8 cellular contexts compared by ENCODE assay signal in genomic region chr6:155174576-155175174, GRCh38.
DNase-seq lines count a peak whose midpoint lies in the region; ATAC-seq, FAIRE-seq and TF ChIP-seq lines count a peak whose summit lies in the region.

No MANE protein-coding gene starts in this region.

- peak; percentile 50 for ATAC-seq in GM18505 (IDR thresholded peaks at IDR 0.05; ENCODE audit: unreplicated experiment)
- peak; percentile 42 for ATAC-seq in HG02870 (IDR thresholded peaks at IDR 0.05; ENCODE audit: unreplicated experiment)

- peak overlapping the region; percentile 90 for H3K27ac Mint-ChIP-seq in activated naive CD8-positive, alpha-beta T cell

- no peak overlapping the region for H3K9ac ChIP-seq in SK-N-MC (ENCODE audit: insufficient read length)

- H3K4me1 Mint-ChIP-seq in activated naive CD8-positive, alpha-beta T cell (ENCODE audit: low read depth) = peaks cover 32% of the 10 kb centered on the region

- H3K4me3 ChIP-seq in SK-N-MC = no peak overlapping the region
- no peak overlapping the region for H3K4me3 ChIP-seq in cardiac muscle cell

- H3K36me3 ChIP-seq in SK-N-MC (ENCODE audit: insufficient read depth, low read length) = no peaks in the 10 kb centered on the region
- no peaks in the 10 kb centered on the region for H3K36me3 ChIP-seq in cardiac muscle cell

- peak; percentile 3 for FAIRE-seq in A204.1 (lab: Jason Lieb, UNC)

- peak overlapping the region; percentile 2 for H3K4me3 Mint-ChIP-seq in activated naive CD8-positive, alpha-beta T cell

- H3K27me3 ChIP-seq in cardiac muscle cell = peaks cover 68% of the 10 kb centered on the region

- no peaks in the 10 kb centered on the region for H3K36me3 Mint-ChIP-seq in activated naive CD8-positive, alpha-beta T cell

- H3K27ac ChIP-seq in SK-N-MC (no peak overlapping the region), cardiac muscle cell (no peak overlapping the region)

- peak; percentile 97 for DNase-seq in NCI-H1105 (lab: John Stamatoyannopoulos, UW)
- peak; percentile 67 for DNase-seq in SK-N-MC (ENCODE audit: low read depth, low spot score)
- DNase-seq in cardiac muscle cell (ENCODE audit: low read depth in 1 of 2, low spot score in 1 of 2) = peak; percentile 80 to 89
- peak; percentile 78 for DNase-seq in retina

- H3K27me3 Mint-ChIP-seq in activated naive CD8-positive, alpha-beta T cell = no peaks in the 10 kb centered on the region

- TF ChIP-seq CTCF in cardiac muscle cell (IDR thresholded peaks at IDR 0.05; ENCODE audit: low read depth, low read length) = peak; percentile 67

- H3K4me1 ChIP-seq in cardiac muscle cell (ENCODE audit: low read depth) = no peaks in the 10 kb centered on the region

- no peaks in the 10 kb centered on the region for H3K9me3 Mint-ChIP-seq in activated naive CD8-positive, alpha-beta T cell (ENCODE audit: low read depth)

- TF ChIP-seq POLR2A in GM18505 (IDR thresholded peaks at IDR 0.05; ENCODE audit: borderline replicate concordance, extremely low read depth, insufficient read depth, insufficient read length) = no peak

- no peaks in the 10 kb centered on the region for H3K9me3 ChIP-seq in SK-N-MC (ENCODE audit: low read depth, low read length)
- no peaks in the 10 kb centered on the region for H3K9me3 ChIP-seq in cardiac muscle cell (ENCODE audit: low read depth)
